In genomic region chr7:133790911-133791310, GRCh38 we compare ENCODE assay signal across 8 cellular contexts.
"Had no signal": no experiment of that assay in that cellular context is flagged by ENCODE, and none has a peak within 500 bp of the region (broad histone marks: within the 10 kb centered on the region; RNA-seq: fewer than 3 reads in every experiment).

No MANE protein-coding gene starts in this region.

- H3K9me3 Mint-ChIP-seq: IgD-negative memory B cell had no signal

- ATAC-seq: HepG2, K562 had no signal

- DNase-seq: IMR-90, KBM-7, KG1 had no signal

- H3K27ac ChIP-seq: HL-60, KMS-11 had no signal

- H3K4me3 Mint-ChIP-seq: IgD-negative memory B cell had no signal

- H3K4me3 ChIP-seq: K562 had no signal

- H3K27me3 Mint-ChIP-seq: IgD-negative memory B cell had no signal

- H3K4me1 Mint-ChIP-seq: IgD-negative memory B cell had no signal

- H3K27ac Mint-ChIP-seq: IgD-negative memory B cell had no signal
